Comparison of ENCODE assay signal across 1 cellular context in genomic region chr2:43402452-43402937, GRCh38.
TF ChIP-seq lines count a peak whose summit lies in the region.

No MANE protein-coding gene starts in this region.

TF ChIP-seq in IMR-90, 13 proteins besides CTCF, POLR2A, EP300 and RAD21 (continued from another document):
- TF ChIP-seq CEBPB (IDR thresholded peaks at IDR 0.05; ENCODE audit: low read depth, low read length): no peak
TF ChIP-seq in IMR-90: peak in this region for 0.
